Comparison of ENCODE assay signal across 19 cellular contexts in the genomic region with DNA sequence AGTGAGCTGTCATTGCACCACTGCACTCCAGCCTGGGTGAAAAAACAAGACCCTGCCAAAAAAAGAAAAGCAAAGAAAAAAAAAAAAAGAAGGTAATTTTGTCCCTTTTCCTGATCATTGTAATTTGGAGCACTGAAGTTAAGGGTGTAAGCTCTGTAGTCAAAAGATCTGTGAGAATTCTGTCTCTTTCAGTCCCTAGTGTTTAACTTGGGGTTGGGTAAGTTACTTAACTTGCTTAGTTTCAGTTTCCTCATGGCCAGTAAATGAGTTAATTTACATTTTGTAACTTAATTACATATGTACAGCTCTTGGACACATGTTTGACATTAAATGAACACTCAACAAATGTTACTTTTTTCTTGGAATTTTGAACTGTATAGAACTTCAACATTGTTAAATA.
"Had no signal": no experiment of that assay in that cellular context is flagged by ENCODE, and none has a peak within 500 bp of the region (broad histone marks: within the 10 kb centered on the region; RNA-seq: fewer than 3 reads in every experiment).

No MANE protein-coding gene starts in this region.

- ATAC-seq: activated CD4-positive, alpha-beta T cell treated with anti-CD3 and anti-CD28 coated beads for 36 hours; activated T-cell treated with anti-CD3 and anti-CD28 coated beads, Interleukin-2, amount 50 U/mL, for 72 hours; effector memory CD8-positive, alpha-beta T cell; naive thymus-derived CD4-positive, alpha-beta T cell; stimulated activated naive CD8-positive, alpha-beta T cell treated with anti-CD3 and anti-CD28 coated beads, Interleukin-15, amount 100 ng/mL, for 72 hours had no signal

- H3K27me3 ChIP-seq: brain microvascular endothelial cell, neutrophil, testis had no signal

- H3K4me1 ChIP-seq: testis had no signal

- H3K36me3 ChIP-seq: brain microvascular endothelial cell, neutrophil, WERI-Rb-1 had no signal

- DNase-seq: activated CD4-positive, alpha-beta memory T cell treated with anti-CD3 and anti-CD28 coated beads, Interleukin-2, amount 10 ng/mL, durations not matched to agents 7 days and 5 days; activated CD4-positive, alpha-beta T cell treated with anti-CD3 and anti-CD28 coated beads for 36 hours; activated gamma-delta T cell treated with Interleukin-2 at 50 U/mL for 16 hours; activated naive CD8-positive, alpha-beta T cell treated with anti-CD3 and anti-CD28 coated beads for 36 hours; activated T-cell treated with anti-CD3 and anti-CD28 coated beads, Interleukin-2, amount 50 U/mL, for 72 hours; brain microvascular endothelial cell; cerebellar nuclear complex; effector memory CD8-positive, alpha-beta T cell; hypothalamus; naive thymus-derived CD4-positive, alpha-beta T cell; posterior cingulate gyrus; stimulated activated CD4-positive, alpha-beta T cell treated with anti-CD3 and anti-CD28 coated beads, Interleukin-4, amount 100 ng/mL, for 4 hours; stimulated activated naive CD8-positive, alpha-beta T cell treated with anti-CD3 and anti-CD28 coated beads, Interleukin-15, amount 100 ng/mL, for 72 hours; testis; WERI-Rb-1 had no signal

- H3K4me3 ChIP-seq: lung, skin epidermis, testis had no signal

- H3K9me3 ChIP-seq: neutrophil, testis had no signal

- H3K27ac ChIP-seq: brain microvascular endothelial cell, epithelial cell of prostate, neutrophil, skin epidermis, testis, WERI-Rb-1 had no signal
